Comparison of ENCODE assay signal across 24 cellular contexts in genomic region chr20:37703338-37703660, GRCh38.
"Had no signal": no experiment of that assay in that cellular context is flagged by ENCODE, and none has a peak within 500 bp of the region (broad histone marks: within the 10 kb centered on the region; RNA-seq: fewer than 3 reads in every experiment).

No MANE protein-coding gene starts in this region.

- H3K27me3 ChIP-seq: dorsolateral prefrontal cortex, gastrocnemius medialis, right lobe of liver, tibial nerve, upper lobe of right lung, uterus had no signal

- FAIRE-seq: colon, keratinocyte, small intestine had no signal

- H3K27ac ChIP-seq: dorsolateral prefrontal cortex, gastrocnemius medialis, lower lobe of right lung, right lobe of liver, thoracic aorta, tibial nerve, upper lobe of right lung had no signal

- H3K27me3 Mint-ChIP-seq: naive thymus-derived CD8-positive, alpha-beta T cell; stimulated activated naive B cell treated with anti-CD40 and anti-IgM and Interleukin-4, amounts not matched to agents 10 μg/mL and 1 μg/mL and 100 μg/mL, for 72 hours; stimulated activated naive CD8-positive, alpha-beta T cell treated with anti-CD3 and anti-CD28 coated beads, Interleukin-15, Interleukin-2, amounts not matched to agents 100 ng/mL and 50 ng/mL, for 24 hours had no signal

- H3K4me1 ChIP-seq: right lobe of liver, upper lobe of right lung, uterus had no signal

- H3K27ac Mint-ChIP-seq: naive thymus-derived CD8-positive, alpha-beta T cell; nephron progenitor cell; stimulated activated naive B cell treated with anti-CD40 and anti-IgM and Interleukin-4, amounts not matched to agents 10 μg/mL and 1 μg/mL and 100 μg/mL, for 72 hours; stimulated activated naive CD8-positive, alpha-beta T cell treated with anti-CD3 and anti-CD28 coated beads, Interleukin-15, Interleukin-2, amounts not matched to agents 100 ng/mL and 50 ng/mL, for 24 hours had no signal

- H3K9me3 Mint-ChIP-seq: naive thymus-derived CD8-positive, alpha-beta T cell; stimulated activated naive B cell treated with anti-CD40 and anti-IgM and Interleukin-4, amounts not matched to agents 10 μg/mL and 1 μg/mL and 100 μg/mL, for 72 hours; stimulated activated naive CD8-positive, alpha-beta T cell treated with anti-CD3 and anti-CD28 coated beads, Interleukin-15, Interleukin-2, amounts not matched to agents 100 ng/mL and 50 ng/mL, for 24 hours had no signal

- H3K9me3 ChIP-seq: gastrocnemius medialis, right lobe of liver, thoracic aorta, upper lobe of right lung, uterus had no signal

- H3K36me3 ChIP-seq: gastrocnemius medialis, lower lobe of right lung, right lobe of liver, thoracic aorta, upper lobe of right lung, uterus had no signal

- DNase-seq: dorsolateral prefrontal cortex; effector CD4-positive, alpha-beta T cell; foreskin fibroblast; gastrocnemius medialis; head of caudate nucleus; left ventricle myocardium superior; lower lobe of right lung; naive thymus-derived CD8-positive, alpha-beta T cell; nephron progenitor cell; nucleus accumbens; posterior cingulate gyrus; retina; right lobe of liver; small intestine; stimulated activated CD4-positive, alpha-beta T cell treated with anti-CD3 and anti-CD28 coated beads, Interleukin-15, amount 100 ng/mL, for 24 hours; stimulated activated CD4-positive, alpha-beta T cell treated with anti-CD3 and anti-CD28 coated beads, Interleukin-2, amount 100 ng/mL, for 48 hours; stimulated activated naive B cell treated with anti-CD40 and anti-IgM and Interleukin-4, amounts not matched to agents 10 μg/mL and 1 μg/mL and 100 μg/mL, for 72 hours; upper lobe of right lung; uterus had no signal

- H3K4me3 ChIP-seq: dorsolateral prefrontal cortex, gastrocnemius medialis, lower lobe of right lung, right lobe of liver, thoracic aorta, tibial nerve, upper lobe of right lung, uterus had no signal

- H3K4me3 Mint-ChIP-seq: naive thymus-derived CD8-positive, alpha-beta T cell; nephron progenitor cell; stimulated activated naive B cell treated with anti-CD40 and anti-IgM and Interleukin-4, amounts not matched to agents 10 μg/mL and 1 μg/mL and 100 μg/mL, for 72 hours; stimulated activated naive CD8-positive, alpha-beta T cell treated with anti-CD3 and anti-CD28 coated beads, Interleukin-15, Interleukin-2, amounts not matched to agents 100 ng/mL and 50 ng/mL, for 24 hours had no signal

- ATAC-seq: gastrocnemius medialis; left ventricle myocardium superior; lower lobe of right lung; naive thymus-derived CD8-positive, alpha-beta T cell; right lobe of liver; stimulated activated naive B cell treated with anti-CD40 and anti-IgM and Interleukin-4, amounts not matched to agents 10 μg/mL and 1 μg/mL and 100 μg/mL, for 72 hours; upper lobe of right lung had no signal

- H3K4me1 Mint-ChIP-seq: nephron progenitor cell had no signal
